Comparison of ENCODE assay signal across 8 cellular contexts in the genomic region with DNA sequence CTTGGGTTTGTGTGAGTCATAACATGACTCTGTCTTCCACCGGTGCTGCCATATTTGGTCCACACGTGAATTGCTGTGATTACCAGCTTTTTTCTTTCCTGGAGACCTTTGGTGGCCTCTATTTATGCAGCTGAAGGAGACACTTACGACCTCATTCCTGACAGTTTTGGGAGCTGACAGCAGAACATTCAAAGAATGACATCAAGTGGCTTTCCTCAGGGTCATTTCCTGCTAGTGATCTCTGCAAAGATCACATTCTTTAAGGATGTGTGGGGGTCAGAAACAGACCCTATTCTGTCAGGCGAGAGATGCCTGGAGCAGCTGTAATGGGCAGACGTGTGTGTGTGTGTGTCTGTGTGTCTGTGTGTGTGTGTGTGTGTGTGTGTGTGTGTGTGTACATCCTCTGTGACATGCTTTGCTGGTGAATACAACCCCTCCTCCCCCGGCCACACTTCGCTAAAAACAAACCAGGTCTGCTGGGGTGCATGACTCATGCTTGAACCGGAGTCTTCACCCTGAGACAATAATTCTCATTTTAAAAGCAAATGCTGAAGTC.
A peak's percentile ranks its signal among the peaks of the same experiment; 100 is the strongest.
DNase-seq lines count a peak whose midpoint lies in the region; TF ChIP-seq lines count a peak whose summit lies in the region.

No MANE protein-coding gene starts in this region.

- TF ChIP-seq CTCF in MCF 10A (IDR thresholded peaks at IDR 0.05; ENCODE audit: unreplicated experiment) (no peak), breast epithelium (IDR thresholded peaks at IDR 0.05) (no peak), fibroblast of lung (conservative IDR thresholded peaks at IDR 0.05 in 1 of 2, IDR thresholded peaks at IDR 0.05 in 1 of 2; ENCODE audit: low read depth in 1 of 2, low read length in 2 of 2) (no peak)

- H3K4me3 ChIP-seq in breast epithelium (no peak overlapping the region), fibroblast of lung (replicated peaks in 1 of 4; ENCODE audit: control extremely low read depth in 1 of 4, insufficient read depth in 1 of 4, low read depth in 3 of 4, low read length in 4 of 4) (no peak overlapping the region)
- no peak overlapping the region for H3K4me3 ChIP-seq in effector memory CD4-positive, alpha-beta T cell (ENCODE audit: insufficient read depth, low read depth, low read length, poor library complexity, severe bottlenecking)

- H2AFZ ChIP-seq in fibroblast of lung (ENCODE audit: low read length): no peak overlapping the region

- H3K79me2 ChIP-seq in fibroblast of lung (ENCODE audit: control insufficient read depth, insufficient read depth, low read length): no peaks in the 10 kb centered on the region

- H3K27ac Mint-ChIP-seq in MCF 10A (ENCODE audit: low read depth, unreplicated experiment): no peak overlapping the region

- POLR2A ChIA-PET in MCF 10A (lab: Yijun Ruan, JAX): no interaction called here

- TF ChIP-seq POLR2A in breast epithelium (IDR thresholded peaks at IDR 0.05): no peak

- BruUV-seq in MCF 10A (replicated peaks; lab: Mats Ljungman, UMichigan): no TSS peak

- DNase-seq in MCF 10A (ENCODE audit: unreplicated experiment): peak; percentile 59
- no peak for DNase-seq in breast epithelium (ENCODE audit: low spot score in 2 of 2)
- DNase-seq in activated CD4-positive, CD25-positive, alpha-beta regulatory T cell treated with anti-CD3 and anti-CD28 coated beads, Interleukin-2, amount 50 U/mL, for 72 hours: peak; percentile 41
- peak; percentile 85 to 95 for DNase-seq in fibroblast of lung (ENCODE audit: low read depth in 2 of 2)
- DNase-seq in stimulated activated CD4-positive, alpha-beta T cell treated with anti-CD3 and anti-CD28 coated beads, Interleukin-15, amount 100 ng/mL, for 48 hours (ENCODE audit: low read depth in 2 of 2): peak; percentile 31 to 39
- no peak for DNase-seq in DMS153 (lab: John Stamatoyannopoulos, UW)
- no peak for DNase-seq in effector memory CD4-positive, alpha-beta T cell
- DNase-seq in midbrain (lab: John Stamatoyannopoulos, UW): no peak

- CTCF ChIA-PET in MCF 10A (lab: Yijun Ruan, JAX): interaction anchor here (0.6 to 4.8 kb wide), 9 partner anchors 44 to 653 kb away, joined by 3 to 45 read pairs (median 4); partner anchors contain the start of gene EDN1

- H3K4me1 ChIP-seq in breast epithelium (no peaks in the 10 kb centered on the region), fibroblast of lung (ENCODE audit: control insufficient read depth, extremely low read depth, insufficient read depth, low read length) (peaks cover 37% of the 10 kb centered on the region)
- no peaks in the 10 kb centered on the region for H3K4me1 ChIP-seq in effector memory CD4-positive, alpha-beta T cell (ENCODE audit: control insufficient read depth, insufficient read depth, low read length, poor library complexity, severe bottlenecking)

- intact Hi-C loops in MCF 10A (cut with micrococcal nuclease): no loop called here
- intact Hi-C loops in breast epithelium (cut with DNase I; ENCODE audit: low total_unique reads): no loop called here

- H3K9me3 ChIP-seq in breast epithelium (no peaks in the 10 kb centered on the region), fibroblast of lung (ENCODE audit: control insufficient read depth, insufficient read depth, low read depth, low read length) (no peaks in the 10 kb centered on the region)
- H3K9me3 ChIP-seq in effector memory CD4-positive, alpha-beta T cell (ENCODE audit: control insufficient read depth, low read length): no peaks in the 10 kb centered on the region

- no peaks in the 10 kb centered on the region for H3K36me3 Mint-ChIP-seq in MCF 10A (ENCODE audit: insufficient read depth, unreplicated experiment)

- no peaks in the 10 kb centered on the region for H3K27me3 Mint-ChIP-seq in MCF 10A (ENCODE audit: insufficient read depth, unreplicated experiment)

- H3K9me3 Mint-ChIP-seq in MCF 10A (ENCODE audit: unreplicated experiment): no peaks in the 10 kb centered on the region

- no peaks in the 10 kb centered on the region for H3K36me3 ChIP-seq in breast epithelium
- H3K36me3 ChIP-seq in fibroblast of lung (ENCODE audit: control insufficient read depth, insufficient read depth, low read length): no peaks in the 10 kb centered on the region
- H3K36me3 ChIP-seq in effector memory CD4-positive, alpha-beta T cell (ENCODE audit: control insufficient read depth, insufficient read depth, low read length): no peaks in the 10 kb centered on the region

- H3K27me3 ChIP-seq in breast epithelium: no peaks in the 10 kb centered on the region
- H3K27me3 ChIP-seq in fibroblast of lung (ENCODE audit: control insufficient read depth, insufficient read depth, low read length): no peaks in the 10 kb centered on the region
- no peaks in the 10 kb centered on the region for H3K27me3 ChIP-seq in effector memory CD4-positive, alpha-beta T cell (replicated peaks; ENCODE audit: control insufficient read depth, insufficient read depth, low read length, poor library complexity, severe bottlenecking)

- H3K9ac ChIP-seq in fibroblast of lung (ENCODE audit: insufficient read depth, low read length): no peak overlapping the region

- H3K4me2 ChIP-seq in fibroblast of lung (ENCODE audit: extremely low read depth, insufficient read depth, low read length): peak overlapping the region; percentile 56

- no peak overlapping the region for H3K27ac ChIP-seq in breast epithelium
- H3K27ac ChIP-seq in fibroblast of lung (ENCODE audit: insufficient read depth, low read length): peak overlapping the region; percentile 92
- no peak overlapping the region for H3K27ac ChIP-seq in effector memory CD4-positive, alpha-beta T cell (ENCODE audit: insufficient read depth, low read length, poor library complexity, severe bottlenecking)

- no peaks in the 10 kb centered on the region for H3K4me1 Mint-ChIP-seq in MCF 10A (ENCODE audit: insufficient read depth, unreplicated experiment)

- H3K4me3 Mint-ChIP-seq in MCF 10A (ENCODE audit: unreplicated experiment): no peak overlapping the region

- H4K20me1 ChIP-seq in fibroblast of lung (ENCODE audit: control insufficient read depth, extremely low read depth, insufficient read depth, low read length): no peaks in the 10 kb centered on the region

Comparison
In these comparisons a context has a peak if more than half of its experiments do, and no peak if none do; other contexts are left out.
1. DNase-seq: peak in MCF 10A (single experiment), activated CD4-positive, CD25-positive, alpha-beta regulatory T cell treated with anti-CD3 and anti-CD28 coated beads, Interleukin-2, amount 50 U/mL, for 72 hours (single experiment), fibroblast of lung (2 of 2) and stimulated activated CD4-positive, alpha-beta T cell treated with anti-CD3 and anti-CD28 coated beads, Interleukin-15, amount 100 ng/mL, for 48 hours (2 of 2); none in breast epithelium (0 of 2), DMS153 (single experiment), effector memory CD4-positive, alpha-beta T cell (0 of 3) and midbrain (single experiment).